In the genomic region with DNA sequence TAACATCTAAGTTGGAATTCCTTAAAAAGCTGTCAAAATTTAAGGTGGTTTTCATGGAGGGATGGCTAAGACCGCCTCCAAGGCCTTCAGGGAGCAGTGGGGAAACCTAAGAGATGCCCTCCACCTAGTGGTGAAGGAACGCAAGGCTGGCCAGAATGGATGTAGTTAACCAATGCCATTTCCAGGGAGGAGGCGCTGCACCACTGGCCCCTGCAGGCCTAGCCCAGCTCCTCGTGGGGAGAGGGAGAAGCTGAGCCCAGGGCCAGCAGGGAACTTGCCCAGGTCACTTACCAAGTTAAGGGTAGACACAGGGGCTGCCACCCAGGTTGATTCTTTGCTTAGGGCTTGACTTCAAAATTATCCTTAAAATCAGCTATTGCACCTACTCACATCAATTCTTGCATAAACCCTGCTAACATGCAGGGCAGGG, we compare ENCODE assay signal across 8 cellular contexts. TPM values are rescaled to one million over a fixed set of nuclear protein-coding genes. Genes with fewer than 3 reads are reported as not detected.
DNase-seq lines count a peak whose midpoint lies in the region; ATAC-seq and TF ChIP-seq lines count a peak whose summit lies in the region.

No MANE protein-coding gene starts in this region.

- no peaks in the 10 kb centered on the region for H3K36me3 Mint-ChIP-seq in CD8-positive, alpha-beta T cell
- H3K36me3 Mint-ChIP-seq in activated CD4-positive, alpha-beta T cell treated with anti-CD3 and anti-CD28 coated beads, Interleukin-2, amount 10 ng/mL, durations not matched to agents 24 days and 14 days (ENCODE audit: low read depth) = no peaks in the 10 kb centered on the region

- H3K4me1 ChIP-seq in CD8-positive, alpha-beta T cell (ENCODE audit: insufficient read depth, low read length) = peaks cover 20% of the 10 kb centered on the region

- DNase-seq in CD8-positive, alpha-beta T cell = peak; percentile 43 to 80 (median 65)
- DNase-seq in NCI-H510A treated with DMSO at 0.1 percent for 48 hours (lab: John Stamatoyannopoulos, UW) = peak; percentile 88
- peak; percentile 92 for DNase-seq in activated CD4-positive, alpha-beta T cell treated with anti-CD3 and anti-CD28 coated beads, Interleukin-2, amount 10 ng/mL, durations not matched to agents 24 days and 14 days
- DNase-seq in dermis blood vessel endothelial cell = peak; percentile 89
- DNase-seq in lung microvascular endothelial cell (ENCODE audit: low read depth in 2 of 2) = peak; percentile 66 to 79
- DNase-seq in stimulated activated CD8-positive, alpha-beta memory T cell treated with anti-CD3 and anti-CD28 coated beads, Interleukin-15, amount 100 ng/mL, for 48 hours (ENCODE audit: low read depth in 2 of 2) = peak; percentile 55 to 63

- CTCF ChIA-PET in CD8-positive, alpha-beta T cell (lab: Charles Lee) = interaction anchor here (0.6 to 9.8 kb wide), 62 partner anchors 9 to 349 kb away, joined by 3 to 153 read pairs (median 5); a partner anchor contains a TSS

- ATAC-seq in CD8-positive, alpha-beta T cell = peak; percentile 97
- ATAC-seq in GM19351 (IDR thresholded peaks at IDR 0.05; ENCODE audit: unreplicated experiment) = peak; percentile 87
- ATAC-seq in HG03378 (IDR thresholded peaks at IDR 0.05; ENCODE audit: unreplicated experiment) = peak; percentile 86

- POLR2A ChIA-PET in CD8-positive, alpha-beta T cell (lab: Charles Lee) = interaction anchor here (0.7 to 2.3 kb wide), 6 partner anchors 32 to 326 kb away, joined by 3 to 8 read pairs (median 4); a partner anchor contains a TSS

- peaks cover 24% of the 10 kb centered on the region for H3K4me1 Mint-ChIP-seq in CD8-positive, alpha-beta T cell (ENCODE audit: low read depth)
- peaks cover 31% of the 10 kb centered on the region for H3K4me1 Mint-ChIP-seq in activated CD4-positive, alpha-beta T cell treated with anti-CD3 and anti-CD28 coated beads, Interleukin-2, amount 10 ng/mL, durations not matched to agents 24 days and 14 days

- H3K9me3 ChIP-seq in CD8-positive, alpha-beta T cell (ENCODE audit: low read length) = no peaks in the 10 kb centered on the region

- H3K4me3 Mint-ChIP-seq in CD8-positive, alpha-beta T cell = no peak overlapping the region
- H3K4me3 Mint-ChIP-seq in activated CD4-positive, alpha-beta T cell treated with anti-CD3 and anti-CD28 coated beads, Interleukin-2, amount 10 ng/mL, durations not matched to agents 24 days and 14 days = no peak overlapping the region

- H3K4me3 ChIP-seq in CD8-positive, alpha-beta T cell (ENCODE audit: low read depth, low read length) = no peak overlapping the region

- H3K27ac Mint-ChIP-seq in CD8-positive, alpha-beta T cell = no peak overlapping the region
- no peak overlapping the region for H3K27ac Mint-ChIP-seq in activated CD4-positive, alpha-beta T cell treated with anti-CD3 and anti-CD28 coated beads, Interleukin-2, amount 10 ng/mL, durations not matched to agents 24 days and 14 days

- H3K27me3 ChIP-seq in CD8-positive, alpha-beta T cell (ENCODE audit: insufficient read depth, low read length) = no peaks in the 10 kb centered on the region

- no peaks in the 10 kb centered on the region for H3K27me3 Mint-ChIP-seq in CD8-positive, alpha-beta T cell (ENCODE audit: low read depth)
- H3K27me3 Mint-ChIP-seq in activated CD4-positive, alpha-beta T cell treated with anti-CD3 and anti-CD28 coated beads, Interleukin-2, amount 10 ng/mL, durations not matched to agents 24 days and 14 days = no peaks in the 10 kb centered on the region

- no peaks in the 10 kb centered on the region for H3K9me3 Mint-ChIP-seq in CD8-positive, alpha-beta T cell
- H3K9me3 Mint-ChIP-seq in activated CD4-positive, alpha-beta T cell treated with anti-CD3 and anti-CD28 coated beads, Interleukin-2, amount 10 ng/mL, durations not matched to agents 24 days and 14 days = no peaks in the 10 kb centered on the region

- peak; percentile 73 for TF ChIP-seq CTCF in CD8-positive, alpha-beta T cell (IDR thresholded peaks at IDR 0.05)

- H3K27ac ChIP-seq in CD8-positive, alpha-beta T cell (ENCODE audit: low read depth, low read length) = no peak overlapping the region

- no peaks in the 10 kb centered on the region for H3K36me3 ChIP-seq in CD8-positive, alpha-beta T cell (ENCODE audit: insufficient read depth, low read length)

- intact Hi-C loops in CD8-positive, alpha-beta T cell (cut with DNase I, micrococcal nuclease) = loop anchor here (1.0 to 5.0 kb wide), 6 partner anchors 49 to 326 kb away; no protein-coding TSS in a partner anchor
- intact Hi-C loops in activated CD4-positive, alpha-beta T cell treated with anti-CD3 and anti-CD28 coated beads, Interleukin-2, amount 10 ng/mL, durations not matched to agents 24 days and 14 days (cut with micrococcal nuclease) = loop anchor here (1.0 kb wide), 5 partner anchors 21 to 326 kb away; no protein-coding TSS in a partner anchor

RNA-seq across cellular contexts. Expression of a gene that starts 32.0 kb away (rescaled TPM):
- 10 to 100 TPM; 11.3 to 12.7 TPM for total RNA-seq in CD8-positive, alpha-beta T cell
- total RNA-seq in activated CD4-positive, alpha-beta T cell treated with anti-CD3 and anti-CD28 coated beads, Interleukin-2, amount 10 ng/mL, durations not matched to agents 24 days and 14 days = 44.7 and 47.4 TPM in 2 replicates
- 32.2 and 52.0 TPM in 2 replicates for total RNA-seq in dermis blood vessel endothelial cell
- 11.9 and 20.3 TPM in 2 replicates for total RNA-seq in lung microvascular endothelial cell
